In the genomic region with DNA sequence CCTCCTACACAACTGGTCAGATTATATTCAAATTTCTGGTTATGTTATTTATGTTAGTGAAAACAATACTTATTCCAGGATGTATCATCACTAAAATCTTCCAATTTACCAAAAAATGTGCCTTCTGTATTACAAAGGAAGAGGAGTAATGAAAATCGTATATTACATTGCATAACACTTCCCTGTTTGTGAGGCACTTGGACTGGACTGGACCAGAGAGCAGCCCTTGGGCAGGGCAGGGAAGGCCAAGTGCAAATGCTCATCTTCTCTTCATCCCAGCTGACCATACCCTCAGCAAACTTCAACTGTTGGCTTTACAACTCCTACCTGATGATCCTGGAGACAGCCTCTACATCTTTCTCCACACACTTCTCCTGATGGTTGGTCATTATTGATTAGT, we compare ENCODE assay signal across 23 cellular contexts.
DNase-seq lines count a peak whose midpoint lies in the region; ATAC-seq, FAIRE-seq and TF ChIP-seq lines count a peak whose summit lies in the region.
"Had no signal": no experiment of that assay in that cellular context is flagged by ENCODE, and none has a peak within 500 bp of the region (broad histone marks: within the 10 kb centered on the region; RNA-seq: fewer than 3 reads in every experiment).

No MANE protein-coding gene starts in this region.

- H3K23ac ChIP-seq in mesenchymal stem cell (ENCODE audit: low read length in 2 of 2): no peak overlapping the region

- H2AK5ac ChIP-seq in mesenchymal stem cell (ENCODE audit: low read length, severe bottlenecking): no peak overlapping the region

- no peaks in the 10 kb centered on the region for H3K9me1 ChIP-seq in keratinocyte (ENCODE audit: control insufficient read depth, extremely low read depth, insufficient read depth, low read length)

- peaks cover 25% of the 10 kb centered on the region for H3K4me1 ChIP-seq in ACC112 (ENCODE audit: control insufficient read depth, insufficient read depth, low read length, unreplicated experiment)
- H3K4me1 ChIP-seq in SJSA1 (replicated peaks): peaks cover 19% of the 10 kb centered on the region
- H3K4me1 ChIP-seq in keratinocyte (ENCODE audit: control insufficient read depth, extremely low read depth, insufficient read depth, low read length): peaks cover 6% of the 10 kb centered on the region
- no peaks in the 10 kb centered on the region for H3K4me1 ChIP-seq in mesenchymal stem cell (ENCODE audit: control insufficient read depth, insufficient read depth, low read depth, low read length)
- H3K4me1 ChIP-seq: body of pancreas, colonic mucosa, suprapubic skin had no signal

- ATAC-seq in HG02588 (IDR thresholded peaks at IDR 0.05; ENCODE audit: unreplicated experiment): no peak
- ATAC-seq: body of pancreas had no signal

- no peak overlapping the region for H4K8ac ChIP-seq in mesenchymal stem cell (ENCODE audit: low read length)

- no peaks in the 10 kb centered on the region for H3K79me2 ChIP-seq in ACC112 (ENCODE audit: control insufficient read depth, insufficient read depth, low read length, unreplicated experiment)
- H3K79me2 ChIP-seq in keratinocyte (ENCODE audit: control insufficient read depth, insufficient read depth, low read length): no peaks in the 10 kb centered on the region

- no peak overlapping the region for H2BK5ac ChIP-seq in mesenchymal stem cell (ENCODE audit: low read depth, low read length, poor library complexity, severe bottlenecking)

- H3K4me2 ChIP-seq in keratinocyte (ENCODE audit: control insufficient read depth, extremely low read depth, insufficient read depth, low read depth, low read length): no peak overlapping the region
- no peak overlapping the region for H3K4me2 ChIP-seq in mesenchymal stem cell (ENCODE audit: low read length, poor library complexity, severe bottlenecking)

- H3K4me3 ChIP-seq in ACC112 (ENCODE audit: low read depth, low read length): no peak overlapping the region
- H3K4me3 ChIP-seq in SJSA1: no peak overlapping the region
- no peak overlapping the region for H3K4me3 ChIP-seq in keratinocyte (ENCODE audit: control insufficient read depth in 2 of 3, extremely low read depth in 1 of 3, insufficient read depth in 2 of 3, low read depth in 1 of 3, low read length in 3 of 3)
- H3K4me3 ChIP-seq in mesenchymal stem cell (ENCODE audit: insufficient read depth in 1 of 2, low read depth in 1 of 2, low read length in 2 of 2): no peak overlapping the region
- H3K4me3 ChIP-seq: body of pancreas, colonic mucosa, suprapubic skin had no signal

- H3K9ac ChIP-seq in keratinocyte (ENCODE audit: control insufficient read depth, extremely low read depth, insufficient read depth, low read length): no peak overlapping the region
- H3K9ac ChIP-seq in mesenchymal stem cell (ENCODE audit: low read length): no peak overlapping the region

- H3K9me3 ChIP-seq in SJSA1 (replicated peaks) (no peaks in the 10 kb centered on the region), keratinocyte (ENCODE audit: control insufficient read depth, low read depth, low read length) (no peaks in the 10 kb centered on the region), mesenchymal stem cell (ENCODE audit: control insufficient read depth, low read length) (no peaks in the 10 kb centered on the region)
- H3K9me3 ChIP-seq: body of pancreas, colonic mucosa, suprapubic skin had no signal

- TF ChIP-seq CTCF in keratinocyte (optimal IDR thresholded peaks at IDR 0.05 in 1 of 3, IDR thresholded peaks at IDR 0.05 in 1 of 3, conservative IDR thresholded peaks at IDR 0.05 in 1 of 3; ENCODE audit: extremely low read depth in 1 of 3, insufficient read depth in 2 of 3, low read length in 3 of 3): no peak

- H2BK120ac ChIP-seq in mesenchymal stem cell (ENCODE audit: low read depth, low read length): no peak overlapping the region

- no peak overlapping the region for H2BK15ac ChIP-seq in mesenchymal stem cell (ENCODE audit: low read depth, poor library complexity, severe bottlenecking)

- no peak overlapping the region for H3K14ac ChIP-seq in mesenchymal stem cell (ENCODE audit: low read length in 2 of 2)

- H3K27me3 ChIP-seq in ACC112 (ENCODE audit: insufficient read depth, low read length) (no peaks in the 10 kb centered on the region), SJSA1 (replicated peaks) (no peaks in the 10 kb centered on the region), keratinocyte (ENCODE audit: control insufficient read depth, extremely low read depth, insufficient read depth, low read length) (no peaks in the 10 kb centered on the region), mesenchymal stem cell (ENCODE audit: control insufficient read depth in 1 of 2, insufficient read depth in 1 of 2, low read length in 2 of 2) (no peaks in the 10 kb centered on the region)
- H3K27me3 ChIP-seq: body of pancreas, colonic mucosa, suprapubic skin had no signal

- dilution Hi-C loops in keratinocyte (cut with MboI; ENCODE audit: extremely low pct_ligation_motif_present, low sequenced_read_pairs): loop anchor here (25.0 kb wide), 1 partner anchor 543 kb away; no protein-coding TSS in a partner anchor

- H2AFZ ChIP-seq in ACC112 (ENCODE audit: low read length, unreplicated experiment): peak overlapping the region; percentile 13
- H2AFZ ChIP-seq in keratinocyte (ENCODE audit: control insufficient read depth, low read length): peak overlapping the region; percentile 59
- H2AFZ ChIP-seq in mesenchymal stem cell (ENCODE audit: low read depth, low read length): no peak overlapping the region

- H3K36me3 ChIP-seq in ACC112 (ENCODE audit: insufficient read depth, low read length): no peaks in the 10 kb centered on the region
- H3K36me3 ChIP-seq in SJSA1: no peaks in the 10 kb centered on the region
- H3K36me3 ChIP-seq in keratinocyte (ENCODE audit: control insufficient read depth in 2 of 2, extremely low read depth in 1 of 2, insufficient read depth in 2 of 2, low read length in 2 of 2): no peaks in the 10 kb centered on the region
- H3K36me3 ChIP-seq in mesenchymal stem cell (ENCODE audit: control insufficient read depth in 1 of 2, insufficient read depth in 2 of 2, low read depth in 1 of 2, low read length in 2 of 2): no peaks in the 10 kb centered on the region
- H3K36me3 ChIP-seq: colonic mucosa, suprapubic skin had no signal

- H4K91ac ChIP-seq in mesenchymal stem cell (ENCODE audit: low read length): no peak overlapping the region

- H3K27ac ChIP-seq in ACC112 (ENCODE audit: low read depth, low read length) (peak overlapping the region; percentile 70; the same call in 1 of the 2 replicates), SJSA1 (peak overlapping the region; percentile 96), keratinocyte (ENCODE audit: control insufficient read depth, insufficient read depth, low read length) (no peak overlapping the region), mesenchymal stem cell (ENCODE audit: low read length, poor library complexity, severe bottlenecking) (no peak overlapping the region)
- H3K27ac ChIP-seq: body of pancreas, colonic mucosa, RWPE1, suprapubic skin had no signal

- H2BK12ac ChIP-seq in mesenchymal stem cell (ENCODE audit: low read length in 2 of 2): peak overlapping the region in 1 of 2 experiments; percentile 17

- WGBS in mesenchymal stem cell: no CpG with 5 or more reads among the region's 1 CpG

- H3K4ac ChIP-seq in mesenchymal stem cell (ENCODE audit: low read depth in 1 of 2, low read length in 2 of 2): no peak overlapping the region

- H3K79me1 ChIP-seq in mesenchymal stem cell (replicated peaks; ENCODE audit: low read length, poor library complexity, severe bottlenecking): no peaks in the 10 kb centered on the region

- H3K18ac ChIP-seq in mesenchymal stem cell (ENCODE audit: low read depth in 1 of 2, low read length in 2 of 2): peak overlapping the region in 1 of 2 experiments; percentile 25

- FAIRE-seq in keratinocyte (lab: Jason Lieb, UNC): no peak
- FAIRE-seq: HTR-8/SVneo had no signal

- no peaks in the 10 kb centered on the region for H4K20me1 ChIP-seq in keratinocyte (ENCODE audit: control insufficient read depth, extremely low read depth, insufficient read depth, low read length)

- DNase-seq in EL (peak; percentile 5), SJSA1 (ENCODE audit: low read depth in 1 of 2, low spot score in 2 of 2) (no peak), keratinocyte (ENCODE audit: low read depth, low spot score) (no peak), epidermal melanocyte (ENCODE audit: insufficient read length, low spot score) (no peak), mesenchymal stem cell (no peak), COR-L47 (lab: John Stamatoyannopoulos, UW) (no peak)
- DNase-seq: activated CD4-positive, alpha-beta T cell treated with anti-CD3 and anti-CD28 coated beads, Interleukin-2, amount 10 ng/mL, durations not matched to agents 7 days and 5 days; activated CD8-positive, alpha-beta memory T cell treated with anti-CD3 and anti-CD28 coated beads, Interleukin-2, amount 50 U/mL, for 4 hours; activated effector memory CD4-positive, alpha-beta T cell treated with Interleukin-2 at 50 U/mL for 16 hours; body of pancreas; colonic mucosa; DMS79 treated with DMSO at 0.1 percent for 48 hours; endodermal cell; HCEC 1CT; immature natural killer cell; NCI-H1105; NCI-H2081; nucleus accumbens had no signal

Comparison
In these comparisons a context has a peak if more than half of its experiments do, and no peak if none do; other contexts are left out.
1. H3K27ac ChIP-seq: peak in ACC112 (single experiment) and SJSA1 (single experiment); none in keratinocyte (single experiment) and mesenchymal stem cell (single experiment).